ENCODE assay signal across 22 cellular contexts in the genomic region with DNA sequence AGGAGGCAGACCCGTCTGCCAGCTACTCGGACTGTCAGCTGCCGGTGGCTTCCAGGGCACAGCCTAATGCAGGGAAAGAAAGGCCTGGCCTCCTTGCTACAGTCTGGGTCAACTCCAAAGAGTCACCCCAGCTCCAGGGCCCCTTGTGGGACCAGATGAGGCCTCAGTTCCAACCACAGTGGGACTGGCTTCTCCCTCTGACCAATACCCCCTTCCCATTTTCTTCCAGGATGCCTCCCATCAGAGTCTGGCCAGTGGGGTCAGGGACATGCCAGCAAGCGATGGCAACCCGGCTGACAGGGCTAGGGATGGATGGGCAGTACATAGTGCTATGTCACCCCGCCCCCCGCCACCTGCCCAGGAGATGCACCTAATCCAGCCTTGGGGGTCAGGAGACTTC.
"Had no signal": no experiment of that assay in that cellular context is flagged by ENCODE, and none has a peak within 500 bp of the region (broad histone marks: within the 10 kb centered on the region; RNA-seq: fewer than 3 reads in every experiment).

No MANE protein-coding gene starts in this region.

- H3K9me3 ChIP-seq: Peyer's patch, SJCRH30 had no signal

- DNase-seq: Kasumi-1, MM.1S, NCI-H1092 treated with DMSO at 0.1 percent for 48 hours, NCI-H1436, NCI-H187, NCI-H2029, NCI-H2081 treated with DMSO at 0.1 percent for 48 hours, NCI-H2171, NCI-H226, NCI-H446, NCI-H510A, NCI-H524 treated with DMSO at 0.1 percent for 48 hours, NCI-H69, NCI-H774, PC-9, Peyer's patch, SHP77 treated with DMSO at 0.1 percent for 48 hours, SJCRH30 had no signal

- H3K4me1 ChIP-seq: Peyer's patch, SJCRH30 had no signal

- ATAC-seq: K562, SK-N-SH treated with all-trans-retinoic acid at 6 μM for 48 hours had no signal

- H3K27me3 ChIP-seq: Peyer's patch, SJCRH30 had no signal

- H3K4me2 ChIP-seq: KMS-11, PC-9 had no signal

- H2AFZ ChIP-seq: PC-9 had no signal

- H3K9ac ChIP-seq: KMS-11 had no signal

- H3K36me3 ChIP-seq: Peyer's patch, SJCRH30 had no signal

- H3K27ac ChIP-seq: HL-60, KMS-11, PC-9, Peyer's patch, SJCRH30 had no signal

- H3K4me3 ChIP-seq: K562, PC-9, Peyer's patch, SJCRH30 had no signal
